1 cellular context compared by ENCODE assay signal in the genomic region with DNA sequence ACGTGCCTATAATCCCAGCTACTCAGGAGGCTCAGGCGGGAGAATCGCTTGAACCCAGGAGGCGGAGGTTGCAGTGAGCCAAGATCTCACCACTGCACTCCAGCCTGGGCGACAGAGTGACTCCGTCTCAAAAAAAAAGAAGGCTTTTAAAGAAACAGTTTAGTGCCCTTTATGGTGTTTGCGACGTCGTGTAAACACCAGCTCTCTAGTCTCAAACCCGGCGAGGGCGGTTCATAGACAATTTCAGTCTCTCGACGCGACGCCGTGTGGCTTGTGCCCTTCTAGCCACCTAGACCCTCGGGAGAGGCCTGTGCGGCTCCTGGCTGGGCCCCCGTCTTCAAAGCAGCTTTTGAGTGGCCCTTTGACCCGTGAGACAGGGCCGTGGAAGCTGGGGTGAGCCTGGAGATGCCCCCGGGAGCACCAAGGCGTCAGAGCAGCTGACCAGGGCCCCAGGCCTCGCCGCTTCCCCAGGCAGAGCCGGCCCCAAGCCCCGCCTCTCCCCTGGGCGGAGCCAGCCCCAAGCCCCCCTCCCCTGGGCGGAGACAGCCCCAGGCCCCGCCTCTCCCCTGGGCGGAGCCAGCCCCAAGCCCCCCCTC.
TF ChIP-seq lines count a peak whose summit lies in the region.

No MANE protein-coding gene starts in this region.

TF ChIP-seq in GM12878, 131 proteins besides CTCF, POLR2A, EP300 and RAD21:
- no peak for TF ChIP-seq SMC3 (IDR thresholded peaks at IDR 0.05; ENCODE audit: borderline replicate concordance, low read length)
- TF ChIP-seq ZNF217 (IDR thresholded peaks at IDR 0.05) = no peak
- TF ChIP-seq JUNB (IDR thresholded peaks at IDR 0.05) = no peak
- TF ChIP-seq, protein P1, sequence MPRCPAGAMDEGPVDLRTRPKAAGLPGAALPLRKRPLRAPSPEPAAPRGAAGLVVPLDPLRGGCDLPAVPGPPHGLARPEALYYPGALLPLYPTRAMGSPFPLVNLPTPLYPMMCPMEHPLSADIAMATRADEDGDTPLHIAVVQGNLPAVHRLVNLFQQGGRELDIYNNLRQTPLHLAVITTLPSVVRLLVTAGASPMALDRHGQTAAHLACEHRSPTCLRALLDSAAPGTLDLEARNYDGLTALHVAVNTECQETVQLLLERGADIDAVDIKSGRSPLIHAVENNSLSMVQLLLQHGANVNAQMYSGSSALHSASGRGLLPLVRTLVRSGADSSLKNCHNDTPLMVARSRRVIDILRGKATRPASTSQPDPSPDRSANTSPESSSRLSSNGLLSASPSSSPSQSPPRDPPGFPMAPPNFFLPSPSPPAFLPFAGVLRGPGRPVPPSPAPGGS (IDR thresholded peaks at IDR 0.05; ENCODE audit: borderline replicate concordance, insufficient read depth, low read depth, low read length, poor library complexity, severe bottlenecking) = peak; percentile 65
